Comparison of ENCODE assay signal across 2 cellular contexts in the genomic region with DNA sequence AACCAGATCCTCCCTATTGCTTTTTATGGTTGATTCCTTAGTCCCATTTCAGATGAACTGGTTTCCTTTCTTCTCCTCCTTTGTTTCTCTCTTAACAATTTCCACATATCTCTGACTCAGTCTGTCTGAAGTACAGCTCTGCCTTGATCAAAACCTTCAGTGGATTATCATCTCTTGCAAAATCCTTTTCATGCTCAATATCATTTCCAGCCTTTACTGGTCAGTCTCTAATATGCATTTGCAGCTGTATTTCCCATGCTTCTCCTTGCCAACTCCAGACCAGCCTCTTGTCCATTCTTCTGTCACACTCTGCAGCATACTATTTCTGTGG.
TF ChIP-seq lines count a peak whose summit lies in the region.

No MANE protein-coding gene starts in this region.

TF ChIP-seq in endothelial cell of umbilical vein, 7 proteins besides CTCF, POLR2A, EP300 and RAD21:
- no peak for TF ChIP-seq GATA2 (IDR thresholded peaks at IDR 0.05; ENCODE audit: insufficient read depth, insufficient read length, low read depth, low read length)
- no peak for TF ChIP-seq FOS (IDR thresholded peaks at IDR 0.05; ENCODE audit: borderline replicate concordance, insufficient read depth, low read length)
- no peak for TF ChIP-seq MYC (IDR thresholded peaks at IDR 0.05; ENCODE audit: low read depth, low read length)
- TF ChIP-seq, protein P1, sequence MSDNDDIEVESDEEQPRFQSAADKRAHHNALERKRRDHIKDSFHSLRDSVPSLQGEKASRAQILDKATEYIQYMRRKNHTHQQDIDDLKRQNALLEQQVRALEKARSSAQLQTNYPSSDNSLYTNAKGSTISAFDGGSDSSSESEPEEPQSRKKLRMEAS (IDR thresholded peaks at IDR 0.05; ENCODE audit: insufficient read depth, insufficient read length), result no peak
- no peak for TF ChIP-seq POLR2AphosphoS5 (IDR thresholded peaks at IDR 0.05; ENCODE audit: insufficient read depth, low read depth, low read length)

TF ChIP-seq in SK-N-SH, 30 proteins besides CTCF, POLR2A, EP300 and RAD21:
- TF ChIP-seq, protein P1 (IDR thresholded peaks at IDR 0.05; ENCODE audit: low read depth), result no peak
- TF ChIP-seq, protein P2, sequence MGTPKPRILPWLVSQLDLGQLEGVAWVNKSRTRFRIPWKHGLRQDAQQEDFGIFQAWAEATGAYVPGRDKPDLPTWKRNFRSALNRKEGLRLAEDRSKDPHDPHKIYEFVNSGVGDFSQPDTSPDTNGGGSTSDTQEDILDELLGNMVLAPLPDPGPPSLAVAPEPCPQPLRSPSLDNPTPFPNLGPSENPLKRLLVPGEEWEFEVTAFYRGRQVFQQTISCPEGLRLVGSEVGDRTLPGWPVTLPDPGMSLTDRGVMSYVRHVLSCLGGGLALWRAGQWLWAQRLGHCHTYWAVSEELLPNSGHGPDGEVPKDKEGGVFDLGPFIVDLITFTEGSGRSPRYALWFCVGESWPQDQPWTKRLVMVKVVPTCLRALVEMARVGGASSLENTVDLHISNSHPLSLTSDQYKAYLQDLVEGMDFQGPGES (IDR thresholded peaks at IDR 0.05; ENCODE audit: low read depth, low read length), result no peak
- TF ChIP-seq RFX5 (IDR thresholded peaks at IDR 0.05; ENCODE audit: low read length) (no peak), FOXJ3 (CRISPR knock-in tag; IDR thresholded peaks at IDR 0.05) (no peak), NFIC (IDR thresholded peaks at IDR 0.05; ENCODE audit: borderline replicate concordance) (no peak), TEAD4 (IDR thresholded peaks at IDR 0.05; ENCODE audit: borderline replicate concordance, insufficient read depth) (no peak), CHD2 (IDR thresholded peaks at IDR 0.05; ENCODE audit: low read length, partially characterized antibody) (no peak), NRF1 (IDR thresholded peaks at IDR 0.05; ENCODE audit: low read depth, low read length) (no peak), SMC3 (IDR thresholded peaks at IDR 0.05; ENCODE audit: low read depth, low read length) (no peak), YY1 (IDR thresholded peaks at IDR 0.05; ENCODE audit: low read depth) (no peak), FOXM1 (IDR thresholded peaks at IDR 0.05; ENCODE audit: low read depth) (no peak), TAF1 (IDR thresholded peaks at IDR 0.05; ENCODE audit: borderline replicate concordance, low read depth, low read length) (no peak), GATA2 (CRISPR knock-in tag; IDR thresholded peaks at IDR 0.05) (no peak), EZH2phosphoT487 (IDR thresholded peaks at IDR 0.05; ENCODE audit: borderline replicate concordance, low read depth) (no peak), ELF1 (IDR thresholded peaks at IDR 0.05) (no peak), JUND (IDR thresholded peaks at IDR 0.05) (no peak)
